ENCODE assay signal across 19 cellular contexts in genomic region chr5:909086-909485, GRCh38. TPM values are rescaled to one million over a fixed set of nuclear protein-coding genes. Genes with fewer than 3 reads are reported as not detected.
DNase-seq lines count a peak whose midpoint lies in the region; ATAC-seq, FAIRE-seq and TF ChIP-seq lines count a peak whose summit lies in the region.
"Had no signal": no experiment of that assay in that cellular context is flagged by ENCODE, and none has a peak within 500 bp of the region (broad histone marks: within the 10 kb centered on the region; RNA-seq: fewer than 3 reads in every experiment).

No MANE protein-coding gene starts in this region.

- TF ChIP-seq POLR2A in suprapubic skin (IDR thresholded peaks at IDR 0.05): no peak

- TF ChIP-seq CTCF in WERI-Rb-1 (IDR thresholded peaks at IDR 0.05; ENCODE audit: low read depth, low read length) (no peak), keratinocyte (optimal IDR thresholded peaks at IDR 0.05 in 1 of 3, IDR thresholded peaks at IDR 0.05 in 1 of 3, conservative IDR thresholded peaks at IDR 0.05 in 1 of 3; ENCODE audit: extremely low read depth in 1 of 3, insufficient read depth in 2 of 3, low read length in 3 of 3) (no peak), suprapubic skin (IDR thresholded peaks at IDR 0.05) (no peak)

- no peak overlapping the region for H2AFZ ChIP-seq in keratinocyte (ENCODE audit: control insufficient read depth, low read length)

- H3K9ac ChIP-seq in keratinocyte (ENCODE audit: control insufficient read depth, extremely low read depth, insufficient read depth, low read length): peak overlapping the region; percentile 33
- H3K9ac ChIP-seq: SK-N-SH had no signal

- ATAC-seq in GM21360 (IDR thresholded peaks at IDR 0.05; ENCODE audit: unreplicated experiment): no peak
- ATAC-seq: HCT116 had no signal

- TF ChIP-seq EP300 in suprapubic skin (IDR thresholded peaks at IDR 0.05): no peak

- H3K4me1 ChIP-seq in keratinocyte (ENCODE audit: control insufficient read depth, extremely low read depth, insufficient read depth, low read length): peaks cover 23% of the 10 kb centered on the region
- peaks cover 14% of the 10 kb centered on the region for H3K4me1 ChIP-seq in suprapubic skin

- no peaks in the 10 kb centered on the region for H3K9me1 ChIP-seq in keratinocyte (ENCODE audit: control insufficient read depth, extremely low read depth, insufficient read depth, low read length)

- dilution Hi-C loops in keratinocyte (cut with MboI; ENCODE audit: extremely low pct_ligation_motif_present, low sequenced_read_pairs): no loop called here

- H3K36me3 ChIP-seq in WERI-Rb-1 (peaks cover 68% of the 10 kb centered on the region), keratinocyte (ENCODE audit: control insufficient read depth in 2 of 2, extremely low read depth in 1 of 2, insufficient read depth in 2 of 2, low read length in 2 of 2) (peaks cover 3 to 20% of the 10 kb centered on the region in 2 experiments), suprapubic skin (no peaks in the 10 kb centered on the region)

- H3K27me3 ChIP-seq in WERI-Rb-1 (ENCODE audit: insufficient read depth, low read depth, severe bottlenecking) (no peaks in the 10 kb centered on the region), keratinocyte (ENCODE audit: control insufficient read depth, extremely low read depth, insufficient read depth, low read length) (no peaks in the 10 kb centered on the region), suprapubic skin (no peaks in the 10 kb centered on the region)

- H3K9me3 ChIP-seq in WERI-Rb-1 (ENCODE audit: severe bottlenecking) (no peaks in the 10 kb centered on the region), keratinocyte (ENCODE audit: control insufficient read depth, low read depth, low read length) (no peaks in the 10 kb centered on the region), suprapubic skin (no peaks in the 10 kb centered on the region)
- H3K9me3 ChIP-seq: SK-N-SH had no signal

- no peak for FAIRE-seq in keratinocyte (lab: Jason Lieb, UNC)
- FAIRE-seq: GM12892, GM18507 had no signal

- H3K79me2 ChIP-seq in keratinocyte (ENCODE audit: control insufficient read depth, insufficient read depth, low read length): no peaks in the 10 kb centered on the region

- H3K4me2 ChIP-seq in keratinocyte (ENCODE audit: control insufficient read depth, extremely low read depth, insufficient read depth, low read depth, low read length): peak overlapping the region; percentile 36
- H3K4me2 ChIP-seq: SK-N-SH had no signal

- DNase-seq in NCI-H2171 (lab: John Stamatoyannopoulos, UW): peak; percentile 65
- peak; percentile 89 for DNase-seq in WERI-Rb-1
- DNase-seq in keratinocyte (ENCODE audit: low read depth, low spot score): no peak
- no peak for DNase-seq in suprapubic skin (ENCODE audit: low spot score in 2 of 2)
- no peak for DNase-seq in activated CD4-positive, alpha-beta T cell treated with anti-CD3 and anti-CD28 coated beads, Interleukin-2, amount 50 U/mL, for 4 hours
- DNase-seq in globus pallidus (ENCODE audit: low spot score): no peak
- DNase-seq: ACHN, GOT3, NCI-H1105, NCI-H2081, NCI-H2227 treated with DMSO at 0.1 percent for 48 hours, NCI-H510A treated with DMSO at 0.1 percent for 48 hours, SHP77 treated with DMSO at 0.1 percent for 48 hours, SK-N-SH had no signal

- H3K4me3 ChIP-seq in WERI-Rb-1 (ENCODE audit: low read depth, low read length) (no peak overlapping the region), keratinocyte (ENCODE audit: control insufficient read depth in 2 of 3, extremely low read depth in 1 of 3, insufficient read depth in 2 of 3, low read depth in 1 of 3, low read length in 3 of 3) (no peak overlapping the region), suprapubic skin (no peak overlapping the region)

- peak overlapping the region; percentile 71 for H3K27ac ChIP-seq in WERI-Rb-1
- peak overlapping the region; percentile 50 for H3K27ac ChIP-seq in keratinocyte (ENCODE audit: control insufficient read depth, insufficient read depth, low read length)
- H3K27ac ChIP-seq in suprapubic skin: peak overlapping the region; percentile 38

- peaks cover 3% of the 10 kb centered on the region for H4K20me1 ChIP-seq in keratinocyte (ENCODE audit: control insufficient read depth, extremely low read depth, insufficient read depth, low read length)

- WGBS in suprapubic skin: 58% methylated on average over 8 of the region's 8 CpGs

RNA-seq across cellular contexts. Expression of gene TRIP13, which starts 16.4 kb away (rescaled TPM):
- polyA plus RNA-seq in keratinocyte: 11.2 to 37.8 TPM (median 26.1 TPM) in 3 replicates
- 3.0 TPM for polyA plus RNA-seq in keratinocyte (2011; ENCODE audit: low read depth)
- polyA plus RNA-seq in keratinocyte (2011; cell fraction: cytosol; rRNA removed): 12.7 and 17.9 TPM in 2 replicates
- 9.1 and 9.9 TPM in 2 replicates for polyA plus RNA-seq in keratinocyte (2011; cell fraction: nucleus; rRNA removed)
- 2.2 and 18.4 TPM in 2 replicates for polyA plus RNA-seq in keratinocyte (2012; ENCODE audit: low replicate concordance)
- polyA minus RNA-seq in keratinocyte: 4.9 to 21.9 TPM (median 18.1 TPM) in 3 replicates
- polyA minus RNA-seq in keratinocyte (2011; cell fraction: cytosol; rRNA and poly(A)+ RNA removed): 11.7 TPM
- polyA minus RNA-seq in keratinocyte (2011; cell fraction: nucleus; rRNA and poly(A)+ RNA removed): 3.3 and 5.6 TPM in 2 replicates
- 1 to 10 TPM; 1.1 to 3.7 (median 1.6) TPM for total RNA-seq in suprapubic skin

RNA-seq across cellular contexts. Expression of gene BRD9, which starts 16.5 kb away (rescaled TPM):
- polyA plus RNA-seq in keratinocyte: 9.0 to 14.4 TPM (median 10.1 TPM) in 3 replicates
- 25.4 TPM for polyA plus RNA-seq in keratinocyte (2011; ENCODE audit: low read depth)
- polyA plus RNA-seq in keratinocyte (2011; cell fraction: cytosol; rRNA removed): 8.2 and 10.6 TPM in 2 replicates
- polyA plus RNA-seq in keratinocyte (2011; cell fraction: nucleus; rRNA removed): 35.2 and 40.1 TPM in 2 replicates
- polyA plus RNA-seq in keratinocyte (2012; ENCODE audit: low replicate concordance): 16.6 and 25.9 TPM in 2 replicates
- polyA minus RNA-seq in keratinocyte: 11.6 to 27.1 TPM (median 16.7 TPM) in 3 replicates
- polyA minus RNA-seq in keratinocyte (2011; cell fraction: cytosol; rRNA and poly(A)+ RNA removed): 8.4 TPM
- 14.4 and 24.0 TPM in 2 replicates for polyA minus RNA-seq in keratinocyte (2011; cell fraction: nucleus; rRNA and poly(A)+ RNA removed)
- total RNA-seq in suprapubic skin: 10 to 100 TPM; 25.2 to 73.0 (median 38.8) TPM

RNA-seq across cellular contexts. Expression of gene ZDHHC11, which starts 58.3 kb away (rescaled TPM):
- polyA plus RNA-seq in keratinocyte: 0.29 to 0.62 TPM (median 0.33 TPM) in 3 replicates
- polyA plus RNA-seq in keratinocyte (2011; ENCODE audit: low read depth): 2.1 TPM
- 0.30 and 0.73 TPM in 2 replicates for polyA plus RNA-seq in keratinocyte (2011; cell fraction: cytosol; rRNA removed)
- polyA plus RNA-seq in keratinocyte (2011; cell fraction: nucleus; rRNA removed): 8.9 and 11.7 TPM in 2 replicates
- polyA plus RNA-seq in keratinocyte (2012; ENCODE audit: low replicate concordance): 0.65 and 1.7 TPM in 2 replicates
- polyA minus RNA-seq in keratinocyte: 0.49 to 3.8 TPM (median 3.1 TPM) in 3 replicates
- polyA minus RNA-seq in keratinocyte (2011; cell fraction: cytosol; rRNA and poly(A)+ RNA removed): not detected
- 4.9 and 6.3 TPM in 2 replicates for polyA minus RNA-seq in keratinocyte (2011; cell fraction: nucleus; rRNA and poly(A)+ RNA removed)
- 10 to 100 TPM in 2 of 4 donors, 1 to 10 TPM in 2; 7.5 to 81.5 (median 22.6) TPM for total RNA-seq in suprapubic skin
- polyA plus RNA-seq: CD14-positive monocyte had no signal

Comparison
In these comparisons a context has a peak if more than half of its experiments do, and no peak if none do; other contexts are left out.
1. DNase-seq: peak in NCI-H2171 (single experiment) and WERI-Rb-1 (single experiment); none in keratinocyte (single experiment), suprapubic skin (0 of 2), activated CD4-positive, alpha-beta T cell treated with anti-CD3 and anti-CD28 coated beads, Interleukin-2, amount 50 U/mL, for 4 hours (0 of 2) and globus pallidus (single experiment).
2. Peak in every context shown above with its lines, with median percentiles within 50 percentile points of each other: H3K27ac ChIP-seq.